22 cellular contexts compared by ENCODE assay signal in genomic region chr4:81498046-81498445, GRCh38. TPM values are rescaled to one million over a fixed set of nuclear protein-coding genes. Genes with fewer than 3 reads are reported as not detected.
DNase-seq lines count a peak whose midpoint lies in the region; ATAC-seq and TF ChIP-seq lines count a peak whose summit lies in the region.
"Had no signal": no experiment of that assay in that cellular context is flagged by ENCODE, and none has a peak within 500 bp of the region (broad histone marks: within the 10 kb centered on the region; RNA-seq: fewer than 3 reads in every experiment).

No MANE protein-coding gene starts in this region.

- no peaks in the 10 kb centered on the region for H3K27me3 ChIP-seq in H7 (ENCODE audit: control insufficient read depth, insufficient read depth, low read length)
- H3K27me3 ChIP-seq in upper lobe of right lung = no peaks in the 10 kb centered on the region
- H3K27me3 ChIP-seq: BLaER1 had no signal

- H3K9me3 ChIP-seq in upper lobe of right lung = no peaks in the 10 kb centered on the region
- H3K9me3 ChIP-seq: BLaER1 had no signal

- no peaks in the 10 kb centered on the region for H3K36me3 ChIP-seq in H7 (replicated peaks; ENCODE audit: control insufficient read depth, insufficient read depth, low read length)
- no peaks in the 10 kb centered on the region for H3K36me3 ChIP-seq in upper lobe of right lung
- H3K36me3 ChIP-seq: BLaER1 had no signal

- H3K9me3 Mint-ChIP-seq in glutamatergic neuron (ENCODE audit: unreplicated experiment) = peaks cover 6% of the 10 kb centered on the region
- H3K9me3 Mint-ChIP-seq in mesothelial cell of epicardium = no peaks in the 10 kb centered on the region
- H3K9me3 Mint-ChIP-seq: CD8-positive, alpha-beta memory T cell had no signal

- peak; percentile 83 for ATAC-seq in upper lobe of right lung
- ATAC-seq in HG02571 (IDR thresholded peaks at IDR 0.05; ENCODE audit: unreplicated experiment) = no peak

- no peaks in the 10 kb centered on the region for H3K36me3 Mint-ChIP-seq in glutamatergic neuron (ENCODE audit: unreplicated experiment)
- no peaks in the 10 kb centered on the region for H3K36me3 Mint-ChIP-seq in mesothelial cell of epicardium
- H3K36me3 Mint-ChIP-seq: CD8-positive, alpha-beta memory T cell had no signal

- H3K4me1 ChIP-seq in upper lobe of right lung = peaks cover 14% of the 10 kb centered on the region

- H3K27ac ChIP-seq in upper lobe of right lung = no peak overlapping the region
- H3K27ac ChIP-seq: BLaER1, KMS-11, PC-9 had no signal

- no peak for TF ChIP-seq CTCF in glutamatergic neuron (IDR thresholded peaks at IDR 0.05; ENCODE audit: partially characterized antibody, unreplicated experiment)
- TF ChIP-seq CTCF in mesothelial cell of epicardium (IDR thresholded peaks at IDR 0.05; ENCODE audit: unreplicated experiment) = no peak
- no peak for TF ChIP-seq CTCF in upper lobe of right lung (IDR thresholded peaks at IDR 0.05)

- DNase-seq in H7 = peak; percentile 16
- DNase-seq in glutamatergic neuron = no peak
- no peak for DNase-seq in mesothelial cell of epicardium (ENCODE audit: low spot score in 2 of 2, unreplicated experiment in 2 of 2)
- DNase-seq in upper lobe of right lung = no peak
- no peak for DNase-seq in cerebellum (ENCODE audit: low spot score)
- no peak for DNase-seq in LoVo (ENCODE audit: low spot score)
- DNase-seq: CD8-positive, alpha-beta memory T cell; EL; HCEC 1CT; IMR-90; NCI-H1105; NCI-H146; NCI-H2029; NCI-H226; NCI-H510A treated with DMSO at 0.1 percent for 48 hours; NCI-H748 treated with DMSO at 0.1 percent for 48 hours; PC-9; RPMI8226; SHP77 had no signal

- no peak overlapping the region for H3K4me3 Mint-ChIP-seq in glutamatergic neuron (ENCODE audit: unreplicated experiment)
- no peak overlapping the region for H3K4me3 Mint-ChIP-seq in mesothelial cell of epicardium
- H3K4me3 Mint-ChIP-seq: CD8-positive, alpha-beta memory T cell had no signal

- intact Hi-C loops in upper lobe of right lung (cut with DNase I) = no loop called here

- H3K27ac Mint-ChIP-seq in glutamatergic neuron (ENCODE audit: unreplicated experiment) (peak overlapping the region; percentile 42), mesothelial cell of epicardium (peak overlapping the region; percentile 21)

- H3K27me3 Mint-ChIP-seq in glutamatergic neuron (ENCODE audit: unreplicated experiment) = peaks cover 2% of the 10 kb centered on the region
- H3K27me3 Mint-ChIP-seq in mesothelial cell of epicardium (ENCODE audit: low read depth) = peaks cover 2% of the 10 kb centered on the region
- H3K27me3 Mint-ChIP-seq: CD8-positive, alpha-beta memory T cell had no signal

- H3K4me3 ChIP-seq in H7 (ENCODE audit: insufficient read depth, low read depth, low read length) = no peak overlapping the region
- H3K4me3 ChIP-seq in upper lobe of right lung = no peak overlapping the region
- H3K4me3 ChIP-seq: BLaER1, PC-9 had no signal

- H3K4me1 Mint-ChIP-seq in glutamatergic neuron (ENCODE audit: low read depth, unreplicated experiment) (peaks cover 41% of the 10 kb centered on the region), mesothelial cell of epicardium (peaks cover 36% of the 10 kb centered on the region)

RNA-seq across cellular contexts. Expression of gene RASGEF1B, which starts 26.3 kb away (rescaled TPM):
- total RNA-seq in H7 (2014; rRNA removed; shearing (Covaris generic)) = 4.0 and 6.1 TPM in 2 replicates
- total RNA-seq in glutamatergic neuron (ENCODE audit: unreplicated experiment) (108 TPM), mesothelial cell of epicardium (6.8 to 7.2 TPM (median 7.2 TPM) in 3 replicates), upper lobe of right lung (45.1 TPM), cerebellum (40.9 TPM)
